In genomic region chr1:145846191-145846590, GRCh38 we compare ENCODE assay signal across 9 cellular contexts. TPM values are rescaled to one million over a fixed set of nuclear protein-coding genes. Genes with fewer than 3 reads are reported as not detected.
DNase-seq lines count a peak whose midpoint lies in the region; ATAC-seq and TF ChIP-seq lines count a peak whose summit lies in the region.
"Had no signal": no experiment of that assay in that cellular context is flagged by ENCODE, and none has a peak within 500 bp of the region (broad histone marks: within the 10 kb centered on the region; RNA-seq: fewer than 3 reads in every experiment).

No MANE protein-coding gene starts in this region.

- peak overlapping the region; percentile 82 for H3K4me3 ChIP-seq in effector memory CD4-positive, alpha-beta T cell (ENCODE audit: insufficient read depth, low read depth, low read length, poor library complexity, severe bottlenecking)
- H3K4me3 ChIP-seq in upper lobe of right lung: peak overlapping the region; percentile 66

- H3K27me3 Mint-ChIP-seq in T-helper 17 cell (no peaks in the 10 kb centered on the region), memory B cell (no peaks in the 10 kb centered on the region)

- H3K4me3 Mint-ChIP-seq in T-helper 17 cell (no peak overlapping the region), memory B cell (no peak overlapping the region)
- H3K4me3 Mint-ChIP-seq: dendritic cell treated with granulocyte-macrophage colony-stimulating factor and Interleukin-4, amounts not matched to agents 40 ng/mL and 50 ng/mL, for 4 days had no signal

- peak; percentile 67 for TF ChIP-seq CTCF in upper lobe of right lung (IDR thresholded peaks at IDR 0.05)

- H3K27ac Mint-ChIP-seq in T-helper 17 cell (no peak overlapping the region), memory B cell (peak overlapping the region; percentile 67)
- H3K27ac Mint-ChIP-seq: dendritic cell treated with granulocyte-macrophage colony-stimulating factor and Interleukin-4, amounts not matched to agents 40 ng/mL and 50 ng/mL, for 4 days had no signal

- H3K4me1 Mint-ChIP-seq in T-helper 17 cell: peaks cover 10% of the 10 kb centered on the region
- peaks cover 6% of the 10 kb centered on the region for H3K4me1 Mint-ChIP-seq in memory B cell

- peaks cover 27% of the 10 kb centered on the region for H3K36me3 ChIP-seq in effector memory CD4-positive, alpha-beta T cell (ENCODE audit: control insufficient read depth, insufficient read depth, low read length)
- peaks cover 55% of the 10 kb centered on the region for H3K36me3 ChIP-seq in upper lobe of right lung

- ATAC-seq in HG02610 (IDR thresholded peaks at IDR 0.05; ENCODE audit: unreplicated experiment): peak; percentile 22
- ATAC-seq in T-helper 17 cell: peak; percentile 58
- no peak for ATAC-seq in memory B cell (ENCODE audit: low read depth)
- ATAC-seq in upper lobe of right lung: peak; percentile 60

- DNase-seq in DMS 273 (lab: John Stamatoyannopoulos, UW; ENCODE audit: unreplicated experiment): peak; percentile 57
- DNase-seq in DMS 273 treated with DMSO at 0.1 percent for 48 hours (lab: John Stamatoyannopoulos, UW): no peak
- DNase-seq in T-helper 17 cell: no peak
- no peak for DNase-seq in effector memory CD4-positive, alpha-beta T cell
- peak in 1 of 2 donors; percentile 27 for DNase-seq in memory B cell (ENCODE audit: low spot score in 2 of 2)
- DNase-seq in upper lobe of right lung: no peak
- DNase-seq in 8988T: no peak

- peaks cover 6% of the 10 kb centered on the region for H3K4me1 ChIP-seq in effector memory CD4-positive, alpha-beta T cell (ENCODE audit: control insufficient read depth, insufficient read depth, low read length, poor library complexity, severe bottlenecking)
- H3K4me1 ChIP-seq in upper lobe of right lung: peaks cover 16% of the 10 kb centered on the region

- H3K9me3 Mint-ChIP-seq in memory B cell: no peaks in the 10 kb centered on the region
- H3K9me3 Mint-ChIP-seq: dendritic cell treated with granulocyte-macrophage colony-stimulating factor and Interleukin-4, amounts not matched to agents 40 ng/mL and 50 ng/mL, for 4 days had no signal

- H3K27ac ChIP-seq in effector memory CD4-positive, alpha-beta T cell (ENCODE audit: insufficient read depth, low read length, poor library complexity, severe bottlenecking): peak overlapping the region; percentile 43
- H3K27ac ChIP-seq in upper lobe of right lung: peak overlapping the region; percentile 75

- H3K36me3 Mint-ChIP-seq in T-helper 17 cell (ENCODE audit: low read depth) (peaks cover 3% of the 10 kb centered on the region), memory B cell (peaks cover 8% of the 10 kb centered on the region)

- no peaks in the 10 kb centered on the region for H3K27me3 ChIP-seq in effector memory CD4-positive, alpha-beta T cell (replicated peaks; ENCODE audit: control insufficient read depth, insufficient read depth, low read length, poor library complexity, severe bottlenecking)
- H3K27me3 ChIP-seq in upper lobe of right lung: no peaks in the 10 kb centered on the region

- H3K9me3 ChIP-seq in T-helper 17 cell (ENCODE audit: control insufficient read depth, low read length, poor library complexity, severe bottlenecking) (no peaks in the 10 kb centered on the region), upper lobe of right lung (no peaks in the 10 kb centered on the region)
- no peaks in the 10 kb centered on the region for H3K9me3 ChIP-seq in effector memory CD4-positive, alpha-beta T cell (ENCODE audit: control insufficient read depth, low read length)

- intact Hi-C loops in upper lobe of right lung (cut with DNase I): loop anchor here (10.0 kb wide), 1 partner anchor 69 kb away; the partner anchor contains the start of genes ITGA10 and PEX11B

RNA-seq across cellular contexts. Expression of gene NUDT17, which starts 0.8 kb away (rescaled TPM):
- total RNA-seq in T-helper 17 cell (1 to 10 TPM; 2.1 to 2.2 TPM), upper lobe of right lung (1.8 TPM)

RNA-seq across cellular contexts. Expression of gene PIAS3, which starts 12.7 kb away (rescaled TPM):
- total RNA-seq in T-helper 17 cell: 10 to 100 TPM; 19.0 to 20.0 TPM
- 29.2 TPM for total RNA-seq in upper lobe of right lung

RNA-seq across cellular contexts. Expression of gene POLR3C, which starts 22.2 kb away (rescaled TPM):
- total RNA-seq in T-helper 17 cell (10 to 100 TPM; 19.3 to 25.1 TPM), upper lobe of right lung (29.1 TPM)

RNA-seq across cellular contexts. Expression of gene RNF115, which starts 22.3 kb away (rescaled TPM):
- total RNA-seq in T-helper 17 cell: 10 to 100 TPM; 14.0 to 16.6 TPM
- total RNA-seq in upper lobe of right lung: 15.8 TPM

RNA-seq across cellular contexts. Expression of gene ANKRD35, which starts 39.5 kb away (rescaled TPM):
- total RNA-seq in T-helper 17 cell: not detected
- total RNA-seq in upper lobe of right lung: 1.6 TPM
